ENCODE assay signal across 11 cellular contexts in genomic region chr4:104425003-104425402, GRCh38.
DNase-seq lines count a peak whose midpoint lies in the region; ATAC-seq and TF ChIP-seq lines count a peak whose summit lies in the region.
"Had no signal": no experiment of that assay in that cellular context is flagged by ENCODE, and none has a peak within 500 bp of the region (broad histone marks: within the 10 kb centered on the region; RNA-seq: fewer than 3 reads in every experiment).

No MANE protein-coding gene starts in this region.

- peak overlapping the region; percentile 30 for H3K27ac Mint-ChIP-seq in glutamatergic neuron (ENCODE audit: unreplicated experiment)

- peak overlapping the region; percentile 64 for H3K4me3 Mint-ChIP-seq in glutamatergic neuron (ENCODE audit: unreplicated experiment)

- H3K4me1 ChIP-seq in heart left ventricle (peaks cover 0 to 4% (median 0%) of the 10 kb centered on the region in 12 donors), neuron (ENCODE audit: insufficient read depth, low read length) (peaks cover 66% of the 10 kb centered on the region), vagina (peaks cover 6% of the 10 kb centered on the region)

- peaks cover 36% of the 10 kb centered on the region for H3K4me1 Mint-ChIP-seq in glutamatergic neuron (ENCODE audit: low read depth, unreplicated experiment)

- no peaks in the 10 kb centered on the region for H3K36me3 Mint-ChIP-seq in glutamatergic neuron (ENCODE audit: unreplicated experiment)

- intact Hi-C loops in heart left ventricle (cut with DNase I), result no loop called here
- intact Hi-C loops in left cardiac atrium (cut with DNase I), result no loop called here
- intact Hi-C loops in vagina (cut with DNase I), result no loop called here

- peaks cover 7% of the 10 kb centered on the region for H3K9me3 Mint-ChIP-seq in glutamatergic neuron (ENCODE audit: unreplicated experiment)

- DNase-seq in heart left ventricle (no peak), left cardiac atrium (no peak), glutamatergic neuron (peak; percentile 54), vagina (ENCODE audit: extremely low spot score in 2 of 2) (no peak), NCI-H1436 treated with DMSO at 0.1 percent for 48 hours (lab: John Stamatoyannopoulos, UW) (no peak), GM13976 (ENCODE audit: low spot score) (no peak)
- DNase-seq: activated CD4-positive, alpha-beta T cell treated with anti-CD3 and anti-CD28 coated beads for 4 hours; NCI-H187 treated with DMSO at 0.1 percent for 48 hours had no signal

- in situ Hi-C loops in GM13976 (cut with MboI; ENCODE audit: low sequenced_read_pairs, unreplicated experiment), result no loop called here

- H3K9me3 ChIP-seq in heart left ventricle (no peaks in the 10 kb centered on the region), neuron (ENCODE audit: low read length) (no peaks in the 10 kb centered on the region), vagina (no peaks in the 10 kb centered on the region)

- H3K27me3 Mint-ChIP-seq in glutamatergic neuron (ENCODE audit: unreplicated experiment), result no peaks in the 10 kb centered on the region

- H3K36me3 ChIP-seq in heart left ventricle, result no peaks in the 10 kb centered on the region
- no peaks in the 10 kb centered on the region for H3K36me3 ChIP-seq in neuron (ENCODE audit: insufficient read depth, low read length)
- H3K36me3 ChIP-seq in vagina, result no peaks in the 10 kb centered on the region

- peak overlapping the region in 11 of 12 donors; percentile 14 to 59 (median 47) for H3K4me3 ChIP-seq in heart left ventricle
- peak overlapping the region; percentile 46 for H3K4me3 ChIP-seq in neuron (ENCODE audit: low read length)
- peak overlapping the region; percentile 6 to 9 for H3K4me3 ChIP-seq in vagina

- H3K27ac ChIP-seq in heart left ventricle (peak overlapping the region in 1 of 12 donors; percentile 35), vagina (no peak overlapping the region)

- H3K27me3 ChIP-seq in heart left ventricle (no peaks in the 10 kb centered on the region), neuron (ENCODE audit: insufficient read depth, low read length) (no peaks in the 10 kb centered on the region), vagina (no peaks in the 10 kb centered on the region)

- WGBS in heart left ventricle, 4 donors, result 2 to 6% (median 6%) methylated on average over 8 of the region's 8 CpGs

- TF ChIP-seq CTCF in heart left ventricle (IDR thresholded peaks at IDR 0.05) (no peak), glutamatergic neuron (IDR thresholded peaks at IDR 0.05; ENCODE audit: partially characterized antibody, unreplicated experiment) (no peak), vagina (IDR thresholded peaks at IDR 0.05) (no peak), GM13976 (IDR thresholded peaks at IDR 0.05; ENCODE audit: borderline replicate concordance, control extremely low read depth, extremely low read depth, insufficient read depth, missing control alignments) (no peak)

- TF ChIP-seq POLR2A in heart left ventricle (IDR thresholded peaks at IDR 0.05) (no peak), vagina (IDR thresholded peaks at IDR 0.05) (no peak)

- peak overlapping the region; percentile 66 for H2AFZ ChIP-seq in neuron (ENCODE audit: low read depth, low read length)

- ATAC-seq in heart left ventricle (peak in 2 of 4 donors; percentile 18), left cardiac atrium (no peak), GM21737 (IDR thresholded peaks at IDR 0.05; ENCODE audit: unreplicated experiment) (no peak)
- ATAC-seq: esophagus mucosa had no signal
